Comparison of ENCODE assay signal across 7 cellular contexts in genomic region chr10:38003026-38003425, GRCh38.
"Had no signal": no experiment of that assay in that cellular context is flagged by ENCODE, and none has a peak within 500 bp of the region (broad histone marks: within the 10 kb centered on the region; RNA-seq: fewer than 3 reads in every experiment).

No MANE protein-coding gene starts in this region.

- H3K9ac ChIP-seq: KMS-11 had no signal

- H3K4me3 Mint-ChIP-seq: IgD-negative memory B cell had no signal

- H3K4me2 ChIP-seq: KMS-11 had no signal

- DNase-seq: IMR-90, KBM-7, KG1 had no signal

- H3K4me1 Mint-ChIP-seq: IgD-negative memory B cell had no signal

- H3K27ac Mint-ChIP-seq: IgD-negative memory B cell had no signal

- H3K27me3 Mint-ChIP-seq: IgD-negative memory B cell had no signal

- FAIRE-seq: HTR-8/SVneo had no signal

- H3K27ac ChIP-seq: HL-60, KMS-11 had no signal
